Comparison of ENCODE assay signal across 8 cellular contexts in genomic region chr7:100465702-100466311, GRCh38. TPM values are rescaled to one million over a fixed set of nuclear protein-coding genes. Genes with fewer than 3 reads are reported as not detected.
DNase-seq lines count a peak whose midpoint lies in the region; ATAC-seq and TF ChIP-seq lines count a peak whose summit lies in the region.

No MANE protein-coding gene starts in this region.

- peak; percentile 78 for TF ChIP-seq CTCF in BE2C (IDR thresholded peaks at IDR 0.05; ENCODE audit: low read depth, low read length)
- peak; percentile 68 for TF ChIP-seq CTCF in HFF-Myc (IDR thresholded peaks at IDR 0.05; ENCODE audit: low read depth, low read length, missing control alignments)
- peak; percentile 87 for TF ChIP-seq CTCF in RWPE1 (conservative IDR thresholded peaks at IDR 0.05; ENCODE audit: low read depth)
- peak; percentile 74 to 83 (median 81) for TF ChIP-seq CTCF in esophagus muscularis mucosa (IDR thresholded peaks at IDR 0.05)

- H3K27me3 ChIP-seq in BE2C, result no peaks in the 10 kb centered on the region
- H3K27me3 ChIP-seq in esophagus muscularis mucosa, result no peaks in the 10 kb centered on the region
- H3K27me3 ChIP-seq in naive thymus-derived CD4-positive, alpha-beta T cell (ENCODE audit: control insufficient read depth in 2 of 2, insufficient read depth in 2 of 2, low read length in 2 of 2), result no peaks in the 10 kb centered on the region
- no peaks in the 10 kb centered on the region for H3K27me3 ChIP-seq in CD8-positive, alpha-beta memory T cell (ENCODE audit: insufficient read depth, low read length, poor library complexity, severe bottlenecking)

- no peak for TF ChIP-seq EP300 in esophagus muscularis mucosa (IDR thresholded peaks at IDR 0.05)

- DNase-seq in BE2C (peak; percentile 79), HFF-Myc (ENCODE audit: extremely low read depth, low read depth) (no peak), RWPE1 (ENCODE audit: low spot score) (peak; percentile 59), esophagus muscularis mucosa (ENCODE audit: extremely low spot score) (no peak)
- no peak for DNase-seq in naive thymus-derived CD4-positive, alpha-beta T cell
- no peak for DNase-seq in activated T-cell treated with anti-CD3 and anti-CD28 coated beads, Interleukin-2, amount 50 U/mL, for 1 hour
- DNase-seq in CD8-positive, alpha-beta memory T cell, result no peak

- POLR2A ChIA-PET in RWPE1 (lab: Yijun Ruan, JAX; ENCODE audit: low non-redundant PET), result no interaction called here
- POLR2A ChIA-PET in naive thymus-derived CD4-positive, alpha-beta T cell (lab: Charles Lee), result interaction anchor here (0.6 to 1.3 kb wide), 6 partner anchors 12 to 355 kb away, joined by 3 to 6 read pairs (median 4); partner anchors contain the start of gene TSC22D4
- POLR2A ChIA-PET in CD8-positive, alpha-beta memory T cell (lab: Charles Lee), result interaction anchor here (0.5 to 1.1 kb wide), 6 partner anchors 11 to 352 kb away, joined by 3 to 9 read pairs (median 3); partner anchors contain the start of gene TSC22D4

- CTCF ChIA-PET in RWPE1 (lab: Yijun Ruan, JAX), result interaction anchor here (0.5 to 1.9 kb wide), 9 partner anchors 17 to 226 kb away, joined by 3 to 7 read pairs (median 4); no protein-coding TSS in a partner anchor
- CTCF ChIA-PET in naive thymus-derived CD4-positive, alpha-beta T cell (lab: Charles Lee), result interaction anchor here (0.6 to 1.4 kb wide), 3 partner anchors 15 to 106 kb away, joined by 4 to 5 read pairs (median 5); no protein-coding TSS in a partner anchor
- CTCF ChIA-PET in CD8-positive, alpha-beta memory T cell (lab: Charles Lee), result interaction anchor here (0.7 to 2.9 kb wide), 7 partner anchors 11 to 98 kb away, joined by 3 to 14 read pairs (median 4); partner anchors contain the start of gene TSC22D4

- no peaks in the 10 kb centered on the region for H3K27me3 Mint-ChIP-seq in naive thymus-derived CD4-positive, alpha-beta T cell
- no peaks in the 10 kb centered on the region for H3K27me3 Mint-ChIP-seq in CD8-positive, alpha-beta memory T cell

- no peaks in the 10 kb centered on the region for H3K9me3 Mint-ChIP-seq in naive thymus-derived CD4-positive, alpha-beta T cell
- H3K9me3 Mint-ChIP-seq in CD8-positive, alpha-beta memory T cell, result no peaks in the 10 kb centered on the region

- 6% methylated on average over 12 of the region's 17 CpGs for WGBS in esophagus muscularis mucosa

- intact Hi-C loops in esophagus muscularis mucosa (cut with DNase I), result no loop called here
- intact Hi-C loops in naive thymus-derived CD4-positive, alpha-beta T cell (cut with micrococcal nuclease), result no loop called here

- no peak for TF ChIP-seq POLR2A in esophagus muscularis mucosa (IDR thresholded peaks at IDR 0.05; ENCODE audit: low read depth)

- H3K4me1 ChIP-seq in BE2C, result peaks cover 3% of the 10 kb centered on the region
- H3K4me1 ChIP-seq in esophagus muscularis mucosa, result peaks cover 19 to 59% (median 49%) of the 10 kb centered on the region in 4 donors
- H3K4me1 ChIP-seq in naive thymus-derived CD4-positive, alpha-beta T cell (ENCODE audit: control insufficient read depth in 2 of 2, insufficient read depth in 2 of 2, low read length in 2 of 2), result peaks cover 6 to 7% of the 10 kb centered on the region in 2 donors
- peaks cover 7% of the 10 kb centered on the region for H3K4me1 ChIP-seq in CD8-positive, alpha-beta memory T cell (ENCODE audit: insufficient read depth, low read length)

- H3K4me3 ChIP-seq in BE2C (ENCODE audit: low read depth, low read length), result no peak overlapping the region
- no peak overlapping the region for H3K4me3 ChIP-seq in HFF-Myc (replicated peaks; ENCODE audit: low read depth, low read length)
- peak overlapping the region; percentile 23 to 38 (median 32) for H3K4me3 ChIP-seq in esophagus muscularis mucosa
- H3K4me3 ChIP-seq in naive thymus-derived CD4-positive, alpha-beta T cell (ENCODE audit: low read length), result no peak overlapping the region
- H3K4me3 ChIP-seq in CD8-positive, alpha-beta memory T cell (ENCODE audit: low read length), result no peak overlapping the region

- H3K27ac ChIP-seq in RWPE1 (peak overlapping the region; percentile 67), esophagus muscularis mucosa (replicated peaks in 1 of 4) (peak overlapping the region; percentile 53 to 72 (median 63))
- H3K27ac ChIP-seq in naive thymus-derived CD4-positive, alpha-beta T cell (ENCODE audit: low read depth, low read length), result no peak overlapping the region
- H3K27ac ChIP-seq in CD8-positive, alpha-beta memory T cell (ENCODE audit: low read depth, low read length), result no peak overlapping the region

- peaks cover 0 to 6% (median 0%) of the 10 kb centered on the region in 5 donors for H3K36me3 Mint-ChIP-seq in naive thymus-derived CD4-positive, alpha-beta T cell
- H3K36me3 Mint-ChIP-seq in CD8-positive, alpha-beta memory T cell, result peaks cover 0 to 59% (median 3%) of the 10 kb centered on the region in 3 donors

- H3K4me1 Mint-ChIP-seq in naive thymus-derived CD4-positive, alpha-beta T cell, result peaks cover 5 to 28% (median 10%) of the 10 kb centered on the region in 7 donors
- peaks cover 6 to 22% (median 14%) of the 10 kb centered on the region in 3 donors for H3K4me1 Mint-ChIP-seq in CD8-positive, alpha-beta memory T cell

- peak; percentile 49 for ATAC-seq in naive thymus-derived CD4-positive, alpha-beta T cell
- no peak for ATAC-seq in HG02884 (IDR thresholded peaks at IDR 0.05; ENCODE audit: unreplicated experiment)

- H3K9me3 ChIP-seq in BE2C (no peaks in the 10 kb centered on the region), esophagus muscularis mucosa (no peaks in the 10 kb centered on the region)
- H3K9me3 ChIP-seq in naive thymus-derived CD4-positive, alpha-beta T cell (ENCODE audit: control insufficient read depth in 2 of 3, low read length in 3 of 3), result no peaks in the 10 kb centered on the region
- H3K9me3 ChIP-seq in CD8-positive, alpha-beta memory T cell (ENCODE audit: low read length), result no peaks in the 10 kb centered on the region

- peak overlapping the region in 3 of 9 donors; percentile 16 to 73 (median 60) for H3K27ac Mint-ChIP-seq in naive thymus-derived CD4-positive, alpha-beta T cell
- H3K27ac Mint-ChIP-seq in CD8-positive, alpha-beta memory T cell, result peak overlapping the region in 3 of 8 donors; percentile 35 to 83 (median 47)

- no peaks in the 10 kb centered on the region; the same call in 1 of the 2 replicates for H3K36me3 ChIP-seq in BE2C
- peaks cover 4 to 57% (median 47%) of the 10 kb centered on the region in 4 donors for H3K36me3 ChIP-seq in esophagus muscularis mucosa
- H3K36me3 ChIP-seq in naive thymus-derived CD4-positive, alpha-beta T cell (ENCODE audit: control insufficient read depth in 2 of 3, insufficient read depth in 3 of 3, low read length in 3 of 3), result peaks cover 10 to 66% (median 14%) of the 10 kb centered on the region in 3 experiments
- peaks cover 14% of the 10 kb centered on the region for H3K36me3 ChIP-seq in CD8-positive, alpha-beta memory T cell (ENCODE audit: insufficient read depth, low read length)

- H3K4me3 Mint-ChIP-seq in naive thymus-derived CD4-positive, alpha-beta T cell, result no peak overlapping the region
- H3K4me3 Mint-ChIP-seq in CD8-positive, alpha-beta memory T cell, result no peak overlapping the region

RNA-seq across cellular contexts. Expression of gene SPACDR, which starts 1.7 kb away (rescaled TPM):
- polyA plus RNA-seq in BE2C (2012; ENCODE audit: insufficient read depth, insufficient read length, low read depth), result 0.45 TPM
- total RNA-seq in esophagus muscularis mucosa, result under 1 TPM in 1 of 4 donors, not detected in 3; 0.78 TPM
- 1 to 10 TPM; 1.6 to 7.8 (median 2.2) TPM for total RNA-seq in naive thymus-derived CD4-positive, alpha-beta T cell
- polyA plus RNA-seq in naive thymus-derived CD4-positive, alpha-beta T cell, result under 1 TPM in 1 of 2 donors, not detected in 1; 0.85 TPM
- 1 to 10 TPM in 1 of 2 experiments, under 1 TPM in 1; 1.00 to 1.7 TPM for total RNA-seq in CD8-positive, alpha-beta memory T cell
- 0.56 TPM for polyA plus RNA-seq in CD8-positive, alpha-beta memory T cell

RNA-seq across cellular contexts. Expression of gene TSC22D4, which starts 13.2 kb away (rescaled TPM):
- 239 TPM for polyA plus RNA-seq in BE2C (2012; ENCODE audit: insufficient read depth, insufficient read length, low read depth)
- 10 to 100 TPM; 26.2 to 51.4 (median 33.1) TPM for total RNA-seq in esophagus muscularis mucosa
- 100 to 1,000 TPM in 4 of 5 experiments, 10 to 100 TPM in 1; 75.6 to 124 (median 115) TPM for total RNA-seq in naive thymus-derived CD4-positive, alpha-beta T cell
- polyA plus RNA-seq in naive thymus-derived CD4-positive, alpha-beta T cell, result 10 to 100 TPM; 23.7 to 30.1 TPM
- 10 to 100 TPM; 96.2 to 99.1 TPM for total RNA-seq in CD8-positive, alpha-beta memory T cell
- polyA plus RNA-seq in CD8-positive, alpha-beta memory T cell, result 40.5 TPM

RNA-seq across cellular contexts. Expression of gene NYAP1, which starts 17.9 kb away (rescaled TPM):
- polyA plus RNA-seq in BE2C (2012; ENCODE audit: insufficient read depth, insufficient read length, low read depth), result 24.9 TPM
- total RNA-seq in esophagus muscularis mucosa, result 1 to 10 TPM; 1.7 to 3.2 (median 1.9) TPM
- total RNA-seq in naive thymus-derived CD4-positive, alpha-beta T cell, result under 1 TPM; 0.11 to 0.64 (median 0.44) TPM
- not detected for polyA plus RNA-seq in naive thymus-derived CD4-positive, alpha-beta T cell
- under 1 TPM; 0.13 to 0.18 TPM for total RNA-seq in CD8-positive, alpha-beta memory T cell
- polyA plus RNA-seq in CD8-positive, alpha-beta memory T cell, result not detected

RNA-seq across cellular contexts. Expression of gene PPP1R35, which starts 29.5 kb away (rescaled TPM):
- polyA plus RNA-seq in BE2C (2012; ENCODE audit: insufficient read depth, insufficient read length, low read depth), result 138 TPM
- total RNA-seq in esophagus muscularis mucosa, result 10 to 100 TPM; 24.5 to 35.1 (median 27.0) TPM
- total RNA-seq in naive thymus-derived CD4-positive, alpha-beta T cell, result 10 to 100 TPM; 33.5 to 80.0 (median 65.7) TPM
- 10 to 100 TPM; 25.1 to 52.7 TPM for polyA plus RNA-seq in naive thymus-derived CD4-positive, alpha-beta T cell
- total RNA-seq in CD8-positive, alpha-beta memory T cell, result 10 to 100 TPM; 41.4 to 46.3 TPM
- polyA plus RNA-seq in CD8-positive, alpha-beta memory T cell, result 50.2 TPM

RNA-seq across cellular contexts. Expression of gene MEPCE, which starts 36.2 kb away (rescaled TPM):
- polyA plus RNA-seq in BE2C (2012; ENCODE audit: insufficient read depth, insufficient read length, low read depth), result 78.8 TPM
- total RNA-seq in esophagus muscularis mucosa, result 10 to 100 TPM; 21.2 to 44.9 (median 40.6) TPM
- 10 to 100 TPM; 47.9 to 68.2 (median 65.1) TPM for total RNA-seq in naive thymus-derived CD4-positive, alpha-beta T cell
- 10 to 100 TPM; 12.2 to 20.5 TPM for polyA plus RNA-seq in naive thymus-derived CD4-positive, alpha-beta T cell
- total RNA-seq in CD8-positive, alpha-beta memory T cell, result 10 to 100 TPM; 75.9 to 78.8 TPM
- polyA plus RNA-seq in CD8-positive, alpha-beta memory T cell, result 13.6 TPM

Comparison
In these comparisons a context has a peak if more than half of its experiments do, and no peak if none do; other contexts are left out.
1. DNase-seq: peak in BE2C (single experiment) and RWPE1 (single experiment); none in HFF-Myc (single experiment), esophagus muscularis mucosa (single experiment), naive thymus-derived CD4-positive, alpha-beta T cell (0 of 9), activated T-cell treated with anti-CD3 and anti-CD28 coated beads, Interleukin-2, amount 50 U/mL, for 1 hour (single experiment) and CD8-positive, alpha-beta memory T cell (0 of 5).
2. H3K4me3 ChIP-seq: peak in esophagus muscularis mucosa (4 of 4); none in BE2C (single experiment), HFF-Myc (single experiment), naive thymus-derived CD4-positive, alpha-beta T cell (single experiment) and CD8-positive, alpha-beta memory T cell (single experiment).
3. H3K27ac ChIP-seq: peak in RWPE1 (single experiment) and esophagus muscularis mucosa (4 of 4); none in naive thymus-derived CD4-positive, alpha-beta T cell (single experiment) and CD8-positive, alpha-beta memory T cell (single experiment).
4. Peak in every context shown above with its lines, with median percentiles within 50 percentile points of each other: CTCF ChIP-seq.